ENCODE assay signal across 1 cellular context in genomic region chr22:21012446-21013407, GRCh38.
TF ChIP-seq lines count a peak whose summit lies in the region.

No MANE protein-coding gene starts in this region.

TF ChIP-seq in HCT116, 20 proteins besides CTCF, POLR2A, EP300 and RAD21 (continued from another document):
- TF ChIP-seq, protein P1, sequence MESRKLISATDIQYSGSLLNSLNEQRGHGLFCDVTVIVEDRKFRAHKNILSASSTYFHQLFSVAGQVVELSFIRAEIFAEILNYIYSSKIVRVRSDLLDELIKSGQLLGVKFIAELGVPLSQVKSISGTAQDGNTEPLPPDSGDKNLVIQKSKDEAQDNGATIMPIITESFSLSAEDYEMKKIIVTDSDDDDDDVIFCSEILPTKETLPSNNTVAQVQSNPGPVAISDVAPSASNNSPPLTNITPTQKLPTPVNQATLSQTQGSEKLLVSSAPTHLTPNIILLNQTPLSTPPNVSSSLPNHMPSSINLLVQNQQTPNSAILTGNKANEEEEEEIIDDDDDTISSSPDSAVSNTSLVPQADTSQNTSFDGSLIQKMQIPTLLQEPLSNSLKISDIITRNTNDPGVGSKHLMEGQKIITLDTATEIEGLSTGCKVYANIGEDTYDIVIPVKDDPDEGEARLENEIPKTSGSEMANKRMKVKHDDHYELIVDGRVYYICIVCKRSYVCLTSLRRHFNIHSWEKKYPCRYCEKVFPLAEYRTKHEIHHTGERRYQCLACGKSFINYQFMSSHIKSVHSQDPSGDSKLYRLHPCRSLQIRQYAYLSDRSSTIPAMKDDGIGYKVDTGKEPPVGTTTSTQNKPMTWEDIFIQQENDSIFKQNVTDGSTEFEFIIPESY (IDR thresholded peaks at IDR 0.05; ENCODE audit: extremely low read depth, insufficient replicate concordance, low read length), result no peak
- TF ChIP-seq POLR2AphosphoS5 (IDR thresholded peaks at IDR 0.05; ENCODE audit: low read depth, low read length), result no peak
